ENCODE assay signal across 20 cellular contexts in the genomic region with DNA sequence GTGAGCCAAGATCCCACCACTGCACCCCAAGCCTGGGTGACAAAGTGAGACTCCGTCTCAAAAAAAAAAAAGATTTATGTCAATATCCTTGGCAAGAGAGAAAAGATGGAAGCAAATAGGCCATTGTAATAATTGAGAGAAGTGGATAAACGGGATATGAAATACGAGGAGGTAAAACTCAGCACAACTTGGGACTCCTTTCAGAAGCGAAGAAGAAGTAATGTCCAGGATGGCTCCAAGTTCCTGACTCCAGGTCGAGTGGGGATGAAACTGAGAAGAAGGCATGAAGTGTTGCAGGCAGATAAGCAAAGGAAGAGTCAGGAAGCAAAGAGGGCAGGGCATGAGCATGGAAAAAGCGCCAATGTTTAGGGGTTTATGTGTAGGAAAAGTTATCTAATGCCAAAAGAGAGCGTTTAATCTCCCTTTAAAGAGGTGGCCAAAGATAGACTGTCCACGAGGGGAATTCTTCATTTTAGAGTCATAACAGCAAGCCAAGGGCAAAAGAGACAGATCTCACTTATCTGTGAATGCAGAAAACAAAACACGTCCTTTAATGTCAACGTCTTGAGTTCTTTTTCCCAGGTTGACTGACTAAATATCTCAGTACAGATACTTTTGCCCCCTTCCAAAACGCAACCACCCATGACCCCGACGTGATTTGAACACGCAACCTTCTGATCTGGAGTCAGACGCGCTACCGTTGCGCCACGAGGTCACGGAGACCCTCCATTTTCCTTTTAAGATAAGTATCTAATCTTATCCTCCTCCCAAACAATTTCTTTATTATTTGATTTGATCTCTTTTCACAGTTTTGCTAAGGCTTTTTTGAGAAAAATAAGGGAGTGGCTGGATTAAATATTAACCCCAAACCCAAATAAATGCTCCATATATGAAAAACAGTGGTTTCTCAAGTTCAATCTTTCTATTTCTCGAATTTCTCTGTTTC. TPM values are rescaled to one million over a fixed set of nuclear protein-coding genes. Genes with fewer than 3 reads are reported as not detected.
DNase-seq lines count a peak whose midpoint lies in the region; ATAC-seq, FAIRE-seq and TF ChIP-seq lines count a peak whose summit lies in the region.
"Had no signal": no experiment of that assay in that cellular context is flagged by ENCODE, and none has a peak within 500 bp of the region (broad histone marks: within the 10 kb centered on the region; RNA-seq: fewer than 3 reads in every experiment).

No MANE protein-coding gene starts in this region.

- H3K27ac ChIP-seq in CD8-positive, alpha-beta memory T cell (ENCODE audit: low read depth, low read length) = peak overlapping the region; percentile 49
- no peak overlapping the region for H3K27ac ChIP-seq in H9 (ENCODE audit: insufficient read length, low read depth, low read length)
- H3K27ac ChIP-seq in astrocyte (ENCODE audit: low read depth, low read length) = no peak overlapping the region
- H3K27ac ChIP-seq: colonic mucosa, neutrophil had no signal

- H3K56ac ChIP-seq in H9 (ENCODE audit: insufficient read length, low read depth, low read length) = no peak overlapping the region

- H2BK120ac ChIP-seq in H9 (ENCODE audit: low read depth, low read length, poor library complexity, severe bottlenecking) = no peak overlapping the region

- H4K5ac ChIP-seq in H9 (ENCODE audit: insufficient read length, low read depth, low read length) = no peak overlapping the region

- peaks cover 0 to 2% (median 0%) of the 10 kb centered on the region in 3 donors for H3K36me3 Mint-ChIP-seq in CD8-positive, alpha-beta memory T cell
- H3K36me3 Mint-ChIP-seq in H9 (ENCODE audit: insufficient read depth in 1 of 3, low read depth in 3 of 3) (no peaks in the 10 kb centered on the region), astrocyte (ENCODE audit: low read depth, unreplicated experiment) (no peaks in the 10 kb centered on the region)

- no peak overlapping the region for H3K18ac ChIP-seq in H9 (ENCODE audit: insufficient read length, low read depth, low read length)

- H2AFZ ChIP-seq in H9 (ENCODE audit: low read length) (no peak overlapping the region), astrocyte (ENCODE audit: low read depth, low read length) (no peak overlapping the region)

- no CpG with 5 or more reads among the region's 21 CpGs for WGBS in H9 (ENCODE audit: extremely low coverage, insufficient read length, low lambda C conversion rate)

- peak overlapping the region; percentile 8 for H3K9ac ChIP-seq in H9 (ENCODE audit: extremely low read depth, insufficient read length, low read length)
- no peak overlapping the region for H3K9ac ChIP-seq in astrocyte (ENCODE audit: low read length)

- H2BK15ac ChIP-seq in H9 (ENCODE audit: low read depth, low read length) = no peak overlapping the region

- CTCF ChIA-PET in CD8-positive, alpha-beta memory T cell (lab: Charles Lee) = interaction anchor here (0.6 to 2.3 kb wide), 2 partner anchors 23 to 254 kb away, joined by 4 to 8 read pairs; no protein-coding TSS in a partner anchor

- H3K9me3 ChIP-seq in CD8-positive, alpha-beta memory T cell (ENCODE audit: low read length) = no peaks in the 10 kb centered on the region
- no peaks in the 10 kb centered on the region for H3K9me3 ChIP-seq in H9 (ENCODE audit: control insufficient read depth, low read depth, low read length)
- H3K9me3 ChIP-seq in astrocyte (ENCODE audit: insufficient read depth, low read depth, low read length) = no peaks in the 10 kb centered on the region
- H3K9me3 ChIP-seq: colonic mucosa, neutrophil had no signal

- H3K79me1 ChIP-seq in H9 (ENCODE audit: insufficient read depth, low read depth, low read length, poor library complexity, severe bottlenecking) = no peaks in the 10 kb centered on the region

- H3K4me2 ChIP-seq in H9 (ENCODE audit: insufficient read depth, insufficient read length, low read length) (peak overlapping the region; percentile 88), astrocyte (ENCODE audit: low read length) (peak overlapping the region; percentile 59)

- TF ChIP-seq CTCF in H9 (conservative IDR thresholded peaks at IDR 0.05) = no peak
- no peak for TF ChIP-seq CTCF in astrocyte (IDR thresholded peaks at IDR 0.05; ENCODE audit: insufficient read depth, low read depth, low read length)

- H3K36me3 ChIP-seq in CD8-positive, alpha-beta memory T cell (ENCODE audit: insufficient read depth, low read length) = no peaks in the 10 kb centered on the region
- H3K36me3 ChIP-seq in astrocyte (ENCODE audit: insufficient read depth, low read length) = no peaks in the 10 kb centered on the region
- H3K36me3 ChIP-seq: colonic mucosa, neutrophil had no signal

- no peaks in the 10 kb centered on the region for H3K23me2 ChIP-seq in H9 (ENCODE audit: insufficient read length, low read depth, low read length, poor library complexity, severe bottlenecking)

- ATAC-seq in HG02981 (IDR thresholded peaks at IDR 0.05; ENCODE audit: unreplicated experiment) = no peak
- ATAC-seq: right cardiac atrium had no signal

- peaks cover 0 to 7% (median 0%) of the 10 kb centered on the region in 5 donors for H3K9me3 Mint-ChIP-seq in CD8-positive, alpha-beta memory T cell
- H3K9me3 Mint-ChIP-seq in H9 (peaks cover 0 to 3% of the 10 kb centered on the region in 2 experiments; a peak in 2 of 5 replicates), astrocyte (ENCODE audit: unreplicated experiment) (no peaks in the 10 kb centered on the region)

- no peaks in the 10 kb centered on the region for H3K27me3 ChIP-seq in CD8-positive, alpha-beta memory T cell (ENCODE audit: insufficient read depth, low read length, poor library complexity, severe bottlenecking)
- H3K27me3 ChIP-seq in H9 (ENCODE audit: insufficient read depth, low read length) (no peaks in the 10 kb centered on the region), astrocyte (ENCODE audit: insufficient read depth, low read length) (no peaks in the 10 kb centered on the region)

- H2BK12ac ChIP-seq in H9 (ENCODE audit: insufficient read length, low read depth, low read length) = no peak overlapping the region

- POLR2A ChIA-PET in CD8-positive, alpha-beta memory T cell (lab: Charles Lee) = interaction anchor here (0.6 to 0.7 kb wide), 2 partner anchors 11 to 84 kb away, joined by 3 read pairs; a partner anchor contains a TSS

- no peak overlapping the region for H4K91ac ChIP-seq in H9 (ENCODE audit: insufficient read length, low read depth, low read length)

- peaks cover 8 to 12% of the 10 kb centered on the region in 2 donors for H3K27me3 Mint-ChIP-seq in CD8-positive, alpha-beta memory T cell
- H3K27me3 Mint-ChIP-seq in H9 (ENCODE audit: low read depth) = peaks cover 6% of the 10 kb centered on the region
- no peaks in the 10 kb centered on the region for H3K27me3 Mint-ChIP-seq in astrocyte (ENCODE audit: low read depth, unreplicated experiment)

- no peak overlapping the region for H2AK5ac ChIP-seq in H9 (ENCODE audit: insufficient read length, low read length)

- H3K4me3 Mint-ChIP-seq in CD8-positive, alpha-beta memory T cell = peak overlapping the region in 1 of 7 donors; percentile 65
- H3K4me3 Mint-ChIP-seq in H9 (peak overlapping the region; percentile 82 to 89), astrocyte (ENCODE audit: unreplicated experiment) (peak overlapping the region; percentile 74)

- no peak overlapping the region for H3T11ph ChIP-seq in H9 (ENCODE audit: low read length)

- no peak overlapping the region for H2BK20ac ChIP-seq in H9 (ENCODE audit: low read depth, low read length, poor library complexity, severe bottlenecking)

- H3K14ac ChIP-seq in H9 (ENCODE audit: insufficient read depth, low read length) = no peak overlapping the region

- H3K4me1 ChIP-seq in CD8-positive, alpha-beta memory T cell (ENCODE audit: insufficient read depth, low read length) = no peaks in the 10 kb centered on the region
- H3K4me1 ChIP-seq in H9 (ENCODE audit: insufficient read depth, low read length) (no peaks in the 10 kb centered on the region), astrocyte (ENCODE audit: insufficient read depth, low read length) (no peaks in the 10 kb centered on the region)
- H3K4me1 ChIP-seq: colonic mucosa had no signal

- peaks cover 17 to 26% (median 20%) of the 10 kb centered on the region in 3 donors for H3K4me1 Mint-ChIP-seq in CD8-positive, alpha-beta memory T cell
- peaks cover 16 to 26% of the 10 kb centered on the region in 2 experiments for H3K4me1 Mint-ChIP-seq in H9
- peaks cover 3% of the 10 kb centered on the region for H3K4me1 Mint-ChIP-seq in astrocyte (ENCODE audit: low read depth, unreplicated experiment)

- H3K4me3 ChIP-seq in CD8-positive, alpha-beta memory T cell (ENCODE audit: low read length) = no peak overlapping the region
- H3K4me3 ChIP-seq in astrocyte (ENCODE audit: insufficient read depth, low read depth, low read length) = no peak overlapping the region
- H3K4me3 ChIP-seq: colonic mucosa had no signal

- H2BK5ac ChIP-seq in H9 (ENCODE audit: insufficient read length, low read length) = no peak overlapping the region

- peak overlapping the region in 3 of 8 donors; percentile 73 to 88 (median 77) for H3K27ac Mint-ChIP-seq in CD8-positive, alpha-beta memory T cell
- peak overlapping the region in 1 of 3 experiments; percentile 78; a peak in 1 of 7 replicates for H3K27ac Mint-ChIP-seq in H9
- H3K27ac Mint-ChIP-seq in astrocyte (ENCODE audit: unreplicated experiment) = peak overlapping the region; percentile 71

- DNase-seq in CD8-positive, alpha-beta memory T cell = no peak
- DNase-seq in H9 = no peak
- DNase-seq in astrocyte (ENCODE audit: low read depth) = no peak
- peak; percentile 43 for DNase-seq in kidney tubule cell (ENCODE audit: low spot score)
- DNase-seq in GM19240 (ENCODE audit: insufficient read length, low spot score) = no peak
- DNase-seq in HK-2 (ENCODE audit: unreplicated experiment) = no peak
- no peak for DNase-seq in NCI-H1694 (lab: John Stamatoyannopoulos, UW)
- DNase-seq: activated effector memory CD4-positive, alpha-beta T cell treated with Interleukin-2 at 50 U/mL for 16 hours; colonic mucosa; GF-D8; KG1; kidney; NCI-H1092 treated with DMSO at 0.1 percent for 48 hours; NCI-H2171; NCI-H774; right cardiac atrium; RPMI8226; substantia nigra had no signal

- H3K4ac ChIP-seq in H9 (ENCODE audit: low read depth, low read length) = no peak overlapping the region

- FAIRE-seq in astrocyte (lab: Jason Lieb, UNC) = no peak
- FAIRE-seq: kidney had no signal

- H3K79me2 ChIP-seq in H9 (ENCODE audit: insufficient read depth, low read length) (no peaks in the 10 kb centered on the region), astrocyte (ENCODE audit: insufficient read depth, low read length) (no peaks in the 10 kb centered on the region)

- no peak overlapping the region for H3K23ac ChIP-seq in H9 (ENCODE audit: insufficient read length, low read depth, low read length)

- H4K20me1 ChIP-seq in H9 (ENCODE audit: control insufficient read depth, insufficient read depth, insufficient read length) (no peaks in the 10 kb centered on the region), astrocyte (ENCODE audit: insufficient read depth, low read length) (peaks cover 5% of the 10 kb centered on the region)

- no peak overlapping the region for H4K8ac ChIP-seq in H9 (replicated peaks; ENCODE audit: insufficient read length, low read depth, low read length)

RNA-seq across cellular contexts. Expression of a gene that starts 46.3 kb away (rescaled TPM):
- total RNA-seq in CD8-positive, alpha-beta memory T cell = 10 to 100 TPM; 36.4 to 38.7 TPM
- polyA plus RNA-seq in CD8-positive, alpha-beta memory T cell = 174 TPM
- 3.3 and 4.0 TPM in 2 replicates for total RNA-seq in H9 (2021)
- 31.7 and 34.1 TPM in 2 replicates for total RNA-seq in astrocyte
